Comparison of ENCODE assay signal across 9 cellular contexts in genomic region chr19:55178781-55179569, GRCh38. TPM values are rescaled to one million over a fixed set of nuclear protein-coding genes. Genes with fewer than 3 reads are reported as not detected.
DNase-seq lines count a peak whose midpoint lies in the region; ATAC-seq, FAIRE-seq and TF ChIP-seq lines count a peak whose summit lies in the region.
"Had no signal": no experiment of that assay in that cellular context is flagged by ENCODE, and none has a peak within 500 bp of the region (broad histone marks: within the 10 kb centered on the region; RNA-seq: fewer than 3 reads in every experiment).

No MANE protein-coding gene starts in this region.

- H3F3A ChIP-seq in MM.1S (ENCODE audit: insufficient read depth, low read length) = no peaks in the 10 kb centered on the region

- peak; percentile 75 for ATAC-seq in GM21786 (IDR thresholded peaks at IDR 0.05; ENCODE audit: unreplicated experiment)

- H3K4me2 ChIP-seq in MM.1S (ENCODE audit: low read depth, low read length) = peak overlapping the region; percentile 67

- H3K4me3 ChIP-seq in MM.1S (ENCODE audit: low read length) = peak overlapping the region; percentile 37
- H3K4me3 ChIP-seq in SJSA1 = no peak overlapping the region
- peak overlapping the region; percentile 24 to 26 for H3K4me3 ChIP-seq in tibial artery

- no peaks in the 10 kb centered on the region for H3K9me2 ChIP-seq in MM.1S (replicated peaks; ENCODE audit: insufficient read depth, low read length)

- no peaks in the 10 kb centered on the region for H4K20me1 ChIP-seq in MM.1S (ENCODE audit: insufficient read depth, low read length)

- H3K79me2 ChIP-seq in MM.1S (ENCODE audit: low read length) = no peaks in the 10 kb centered on the region

- H3K27me3 ChIP-seq in MM.1S (replicated peaks; ENCODE audit: insufficient read depth, low read length) = peaks cover 98% of the 10 kb centered on the region
- H3K27me3 ChIP-seq in SJSA1 (replicated peaks) = peaks cover 29% of the 10 kb centered on the region
- peaks cover 7 to 98% of the 10 kb centered on the region in 2 donors for H3K27me3 ChIP-seq in tibial artery

- no peaks in the 10 kb centered on the region for H3K36me3 ChIP-seq in MM.1S (replicated peaks; ENCODE audit: insufficient read depth, low read length)
- H3K36me3 ChIP-seq in SJSA1 = no peaks in the 10 kb centered on the region
- no peaks in the 10 kb centered on the region for H3K36me3 ChIP-seq in tibial artery

- no peak for FAIRE-seq in D721Med (lab: Jason Lieb, UNC)

- no peak overlapping the region for H2AFZ ChIP-seq in MM.1S (ENCODE audit: low read length)

- TF ChIP-seq CTCF in D721Med (IDR thresholded peaks at IDR 0.05; ENCODE audit: insufficient read depth, missing control alignments) (no peak), MM.1S (IDR thresholded peaks at IDR 0.05; ENCODE audit: low read length) (no peak), tibial artery (IDR thresholded peaks at IDR 0.05) (no peak)

- H3K9ac ChIP-seq in MM.1S (ENCODE audit: low read length) = no peak overlapping the region

- intact Hi-C loops in tibial artery (cut with DNase I; ENCODE audit: low total_unique reads) = no loop called here

- H3K4me1 ChIP-seq in MM.1S (ENCODE audit: low read length) = peaks cover 8% of the 10 kb centered on the region; the same call in 1 of the 2 replicates
- peaks cover 14% of the 10 kb centered on the region for H3K4me1 ChIP-seq in SJSA1 (replicated peaks)
- H3K4me1 ChIP-seq in tibial artery = peaks cover 0 to 19% (median 16%) of the 10 kb centered on the region in 4 donors

- H3K27ac ChIP-seq in MM.1S (ENCODE audit: low read length) (no peak overlapping the region), SJSA1 (no peak overlapping the region), tibial artery (no peak overlapping the region)

- peak; percentile 97 for DNase-seq in D721Med (ENCODE audit: insufficient read length, low spot score)
- DNase-seq in MM.1S = peak; percentile 75
- DNase-seq in SJSA1 (ENCODE audit: low read depth in 1 of 2, low spot score in 2 of 2) = peak; percentile 71 to 84
- DNase-seq in activated naive CD4-positive, alpha-beta T cell treated with Interleukin-2 at 50 U/mL for 16 hours = peak; percentile 91
- peak; percentile 93 for DNase-seq in germinal center (ENCODE audit: low spot score)
- DNase-seq in pons (ENCODE audit: low spot score) = peak; percentile 55
- DNase-seq in tibial artery = no peak

- H3K9me3 ChIP-seq in MM.1S (replicated peaks; ENCODE audit: insufficient read depth, low read length) (no peaks in the 10 kb centered on the region), SJSA1 (replicated peaks) (peaks cover 2% of the 10 kb centered on the region; the same call in 1 of the 2 replicates), tibial artery (no peaks in the 10 kb centered on the region)

RNA-seq across cellular contexts. Expression of gene SYT5, which starts 1.1 kb away (rescaled TPM):
- not detected in 2 replicates for total RNA-seq in SJSA1 (2014; rRNA removed; shearing (Covaris generic))
- total RNA-seq: T-helper 2 cell treated with Interferon-gamma antibody and Interleukin-4, amounts not matched to agents 100 ng/mL and 5 ng/mL, for 36 hours had no signal

RNA-seq across cellular contexts. Expression of gene DNAAF3, which starts 12.6 kb away (rescaled TPM):
- 0.18 and 3.2 TPM in 2 replicates for total RNA-seq in SJSA1 (2014; rRNA removed; shearing (Covaris generic))

RNA-seq across cellular contexts. Expression of gene TNNI3, which starts 21.4 kb away (rescaled TPM):
- not detected in 2 replicates for total RNA-seq in SJSA1 (2014; rRNA removed; shearing (Covaris generic))
- total RNA-seq: T-helper 2 cell treated with Interferon-gamma antibody and Interleukin-4, amounts not matched to agents 100 ng/mL and 5 ng/mL, for 36 hours had no signal

RNA-seq across cellular contexts. Expression of gene TNNT1, which starts 30.0 kb away (rescaled TPM):
- 0.34 and 3.4 TPM in 2 replicates for total RNA-seq in SJSA1 (2014; rRNA removed; shearing (Covaris generic))

RNA-seq across cellular contexts. Expression of gene PTPRH, which starts 30.3 kb away (rescaled TPM):
- total RNA-seq in SJSA1 (2014; rRNA removed; shearing (Covaris generic)) = 1.4 and 2.0 TPM in 2 replicates
- total RNA-seq: T-helper 2 cell treated with Interferon-gamma antibody and Interleukin-4, amounts not matched to agents 100 ng/mL and 5 ng/mL, for 36 hours had no signal

Comparison
In these comparisons a context has a peak if more than half of its experiments do, and no peak if none do; other contexts are left out.
1. DNase-seq: peak in D721Med (single experiment), MM.1S (single experiment), SJSA1 (2 of 2), activated naive CD4-positive, alpha-beta T cell treated with Interleukin-2 at 50 U/mL for 16 hours (single experiment), germinal center (single experiment) and pons (single experiment); none in tibial artery (0 of 2).